Comparison of ENCODE assay signal across 26 cellular contexts in genomic region chr9:91345978-91346377, GRCh38.
"Had no signal": no experiment of that assay in that cellular context is flagged by ENCODE, and none has a peak within 500 bp of the region (broad histone marks: within the 10 kb centered on the region; RNA-seq: fewer than 3 reads in every experiment).

No MANE protein-coding gene starts in this region.

- H3K27me3 ChIP-seq: adrenal gland, body of pancreas, esophagus muscularis mucosa, foreskin keratinocyte, gastroesophageal sphincter had no signal

- H3K9me3 Mint-ChIP-seq: activated naive CD8-positive, alpha-beta T cell treated with anti-CD3 and anti-CD28 coated beads for 36 hours; activated T-cell treated with anti-CD3 and anti-CD28 coated beads, Interleukin-2, amount 50 U/mL, for 4 hours; activated T-helper 17 cell treated with anti-CD3 and anti-CD28 coated beads, Interleukin-2, amount 50 U/mL, for 72 hours; effector memory CD8-positive, alpha-beta T cell had no signal

- DNase-seq: activated CD4-positive, alpha-beta T cell treated with anti-CD3 and anti-CD28 coated beads for 1 hour; activated CD4-positive, alpha-beta T cell treated with anti-CD3 and anti-CD28 coated beads for 4 hours; activated CD4-positive, alpha-beta T cell treated with anti-CD3 and anti-CD28 coated beads, Interleukin-2, amount 50 U/mL, for 1 hour; activated CD4-positive, alpha-beta T cell treated with anti-CD3 and anti-CD28 coated beads, Interleukin-2, amount 50 U/mL, for 48 hours; activated CD8-positive, alpha-beta memory T cell treated with anti-CD3 and anti-CD28 coated beads for 24 hours; activated effector memory CD4-positive, alpha-beta T cell treated with Interleukin-2 at 50 U/mL for 16 hours; activated naive CD4-positive, alpha-beta T cell treated with anti-CD3 and anti-CD28 coated beads for 36 hours; activated naive CD8-positive, alpha-beta T cell treated with anti-CD3 and anti-CD28 coated beads for 36 hours; activated naive CD8-positive, alpha-beta T cell treated with anti-CD3 and anti-CD28 coated beads, Interleukin-2, amount 50 U/mL, for 24 hours; activated T-cell treated with anti-CD3 and anti-CD28 coated beads, Interleukin-2, amount 50 U/mL, for 4 hours; adrenal gland; amygdala; aorta; body of pancreas; caudate nucleus; cortex of kidney; dermis blood vessel endothelial cell; effector CD4-positive, alpha-beta T cell; effector memory CD8-positive, alpha-beta T cell; erythroblast had no signal

- H3K27ac ChIP-seq: adrenal gland, body of pancreas, esophagus muscularis mucosa, foreskin keratinocyte, gastroesophageal sphincter had no signal

- H3K4me3 Mint-ChIP-seq: activated CD8-positive, alpha-beta T cell treated with anti-CD3 and anti-CD28 coated beads for 36 hours; activated naive CD4-positive, alpha-beta T cell treated with anti-CD3 and anti-CD28 coated beads for 36 hours; activated naive CD4-positive, alpha-beta T cell treated with anti-CD3 and anti-CD28 coated beads, Interleukin-2, amount 50 U/mL, for 24 hours; activated naive CD8-positive, alpha-beta T cell treated with anti-CD3 and anti-CD28 coated beads for 36 hours; activated naive CD8-positive, alpha-beta T cell treated with anti-CD3 and anti-CD28 coated beads, Interleukin-2, amount 50 U/mL, for 24 hours; activated T-cell treated with anti-CD3 and anti-CD28 coated beads, Interleukin-2, amount 50 U/mL, for 4 hours; effector memory CD8-positive, alpha-beta T cell had no signal

- H3K9me3 ChIP-seq: adrenal gland, body of pancreas, esophagus muscularis mucosa, gastroesophageal sphincter had no signal

- H3K27me3 Mint-ChIP-seq: activated CD8-positive, alpha-beta T cell treated with anti-CD3 and anti-CD28 coated beads for 36 hours; activated naive CD4-positive, alpha-beta T cell treated with anti-CD3 and anti-CD28 coated beads, Interleukin-2, amount 50 U/mL, for 24 hours; activated naive CD8-positive, alpha-beta T cell treated with anti-CD3 and anti-CD28 coated beads for 36 hours; activated naive CD8-positive, alpha-beta T cell treated with anti-CD3 and anti-CD28 coated beads, Interleukin-2, amount 50 U/mL, for 24 hours; activated T-helper 17 cell treated with anti-CD3 and anti-CD28 coated beads, Interleukin-2, amount 50 U/mL, for 72 hours; effector memory CD8-positive, alpha-beta T cell had no signal

- H3K4me3 ChIP-seq: adrenal gland, body of pancreas, esophagus muscularis mucosa, gastroesophageal sphincter had no signal

- ATAC-seq: body of pancreas; effector memory CD8-positive, alpha-beta T cell; gastroesophageal sphincter had no signal

- H3K4me1 ChIP-seq: foreskin keratinocyte, gastroesophageal sphincter had no signal

- H3K27ac Mint-ChIP-seq: activated CD8-positive, alpha-beta T cell treated with anti-CD3 and anti-CD28 coated beads for 36 hours; activated naive CD4-positive, alpha-beta T cell treated with anti-CD3 and anti-CD28 coated beads for 36 hours; activated naive CD4-positive, alpha-beta T cell treated with anti-CD3 and anti-CD28 coated beads, Interleukin-2, amount 50 U/mL, for 24 hours; activated naive CD8-positive, alpha-beta T cell treated with anti-CD3 and anti-CD28 coated beads, Interleukin-2, amount 50 U/mL, for 24 hours; effector memory CD8-positive, alpha-beta T cell had no signal
